8 cellular contexts compared by ENCODE assay signal in genomic region chr10:58435297-58435696, GRCh38. TPM values are rescaled to one million over a fixed set of nuclear protein-coding genes. Genes with fewer than 3 reads are reported as not detected.
DNase-seq lines count a peak whose midpoint lies in the region; ATAC-seq and TF ChIP-seq lines count a peak whose summit lies in the region.

No MANE protein-coding gene starts in this region.

- ATAC-seq in GM21723 (IDR thresholded peaks at IDR 0.05; ENCODE audit: unreplicated experiment), result no peak

- DNase-seq in DMS53 (lab: John Stamatoyannopoulos, UW), result peak; percentile 75
- peak; percentile 100 for DNase-seq in M059J (ENCODE audit: low read depth)
- DNase-seq in cardiac fibroblast (ENCODE audit: low read depth in 2 of 2), result peak; percentile 96
- DNase-seq in NCI-H2107 (lab: John Stamatoyannopoulos, UW), result no peak
- DNase-seq in 8988T, result no peak
- no peak for DNase-seq in activated gamma-delta T cell (lab: John Stamatoyannopoulos, UW)

- no peaks in the 10 kb centered on the region for H3K4me1 ChIP-seq in muscle layer of duodenum (ENCODE audit: control insufficient read depth in 1 of 2, insufficient read depth in 2 of 2, low read length in 2 of 2)

- peak; percentile 18 for TF ChIP-seq CTCF in cardiac fibroblast (IDR thresholded peaks at IDR 0.05; ENCODE audit: low read depth, low read length)

- H3K36me3 ChIP-seq in muscle layer of duodenum (ENCODE audit: control insufficient read depth in 1 of 2, insufficient read depth in 2 of 2, low read length in 2 of 2), result peaks cover 0 to 3% of the 10 kb centered on the region in 2 donors

- H3K27ac ChIP-seq in muscle layer of duodenum (ENCODE audit: low read length), result peak overlapping the region; percentile 60

- H3K9me3 ChIP-seq in muscle layer of duodenum (ENCODE audit: control insufficient read depth in 1 of 2, low read length in 2 of 2), result no peaks in the 10 kb centered on the region

- no peak overlapping the region for H3K4me3 ChIP-seq in cardiac fibroblast (replicated peaks in 1 of 2; ENCODE audit: low read depth in 2 of 2, low read length in 2 of 2)
- no peak overlapping the region for H3K4me3 ChIP-seq in muscle layer of duodenum (ENCODE audit: low read depth in 1 of 2, low read length in 2 of 2)

- no peaks in the 10 kb centered on the region for H3K27me3 ChIP-seq in muscle layer of duodenum (ENCODE audit: low read depth, low read length)

RNA-seq across cellular contexts. Expression of gene TFAM, which starts 50.1 kb away (rescaled TPM):
- 41.7 and 42.2 TPM in 2 replicates for total RNA-seq in M059J (2014; rRNA removed; shearing (Covaris generic))

Comparison
In these comparisons a context has a peak if more than half of its experiments do, and no peak if none do; other contexts are left out.
1. DNase-seq: peak in DMS53 (single experiment), M059J (single experiment) and cardiac fibroblast (2 of 2); none in NCI-H2107 (single experiment), 8988T (single experiment) and activated gamma-delta T cell (single experiment).